Comparison of ENCODE assay signal across 27 cellular contexts in the genomic region with DNA sequence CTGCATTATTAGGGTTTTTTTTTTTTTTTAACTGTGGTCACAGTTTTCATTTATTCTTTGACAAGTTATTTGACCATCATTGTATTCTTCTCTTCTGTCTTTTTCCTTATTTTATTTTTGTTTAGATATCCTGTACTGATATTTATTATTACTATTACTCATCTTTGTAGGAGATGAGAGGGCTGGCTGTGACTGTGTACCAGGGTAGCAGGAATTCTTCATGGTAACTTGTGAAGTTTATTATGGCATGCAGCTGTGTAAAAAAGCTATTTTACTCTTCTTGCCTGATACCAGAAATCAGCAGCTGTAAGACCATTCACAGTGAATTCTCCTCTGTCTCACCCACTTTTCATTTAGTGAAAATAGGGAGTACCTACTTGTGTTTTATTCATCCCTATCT. TPM values are rescaled to one million over a fixed set of nuclear protein-coding genes. Genes with fewer than 3 reads are reported as not detected.
"Had no signal": no experiment of that assay in that cellular context is flagged by ENCODE, and none has a peak within 500 bp of the region (broad histone marks: within the 10 kb centered on the region; RNA-seq: fewer than 3 reads in every experiment).

No MANE protein-coding gene starts in this region.

- H3K27me3 Mint-ChIP-seq: activated CD4-positive, alpha-beta memory T cell treated with anti-CD3 and anti-CD28 coated beads for 36 hours; activated CD4-positive, alpha-beta T cell treated with anti-CD3 and anti-CD28 coated beads, Interleukin-2, amount 10 ng/mL, durations not matched to agents 24 days and 14 days; activated naive CD4-positive, alpha-beta T cell treated with anti-CD3 and anti-CD28 coated beads, Interleukin-2, amount 50 U/mL, for 24 hours; activated naive CD8-positive, alpha-beta T cell treated with anti-CD3 and anti-CD28 coated beads, Interleukin-2, amount 50 U/mL, for 24 hours had no signal

- H3K4me1 Mint-ChIP-seq: activated CD4-positive, alpha-beta T cell treated with anti-CD3 and anti-CD28 coated beads, Interleukin-2, amount 10 ng/mL, durations not matched to agents 24 days and 14 days; activated naive CD4-positive, alpha-beta T cell treated with anti-CD3 and anti-CD28 coated beads, Interleukin-2, amount 50 U/mL, for 24 hours; activated naive CD8-positive, alpha-beta T cell treated with anti-CD3 and anti-CD28 coated beads, Interleukin-2, amount 50 U/mL, for 24 hours; natural killer cell had no signal

- H3K9me3 ChIP-seq: left lung, lower lobe of right lung, right atrium auricular region, thoracic aorta had no signal

- DNase-seq: activated CD4-positive, alpha-beta memory T cell treated with anti-CD3 and anti-CD28 coated beads for 36 hours; activated CD4-positive, alpha-beta T cell treated with anti-CD3 and anti-CD28 coated beads, Interleukin-2, amount 10 ng/mL, durations not matched to agents 24 days and 14 days; activated CD8-positive, alpha-beta memory T cell treated with anti-CD3 and anti-CD28 coated beads, Interleukin-2, amount 50 U/mL, for 48 hours; activated naive CD8-positive, alpha-beta T cell treated with anti-CD3 and anti-CD28 coated beads, Interleukin-2, amount 50 U/mL, for 24 hours; activated T-cell treated with anti-CD3 and anti-CD28 coated beads, Interleukin-2, amount 50 U/mL, for 4 hours; amygdala; cerebellar nuclear complex; head of caudate nucleus; hypothalamus; left lung; lower lobe of right lung; mesenchymal stem cell; natural killer cell; stimulated activated CD4-positive, alpha-beta T cell treated with anti-CD3 and anti-CD28 coated beads, Interleukin-15, amount 100 ng/mL, for 24 hours; stimulated activated CD4-positive, alpha-beta T cell treated with anti-CD3 and anti-CD28 coated beads, Interleukin-2, amount 100 ng/mL, for 24 hours; stimulated activated naive CD8-positive, alpha-beta T cell treated with anti-CD3 and anti-CD28 coated beads, Interleukin-15, Interleukin-2, amounts not matched to agents 100 U/mL and 50 U/mL, for 24 hours; T-helper 9 cell; trophoblast cell; WERI-Rb-1 had no signal

- H3K4me3 Mint-ChIP-seq: activated CD4-positive, alpha-beta memory T cell treated with anti-CD3 and anti-CD28 coated beads for 36 hours; activated CD4-positive, alpha-beta T cell treated with anti-CD3 and anti-CD28 coated beads, Interleukin-2, amount 10 ng/mL, durations not matched to agents 24 days and 14 days; activated naive CD4-positive, alpha-beta T cell treated with anti-CD3 and anti-CD28 coated beads, Interleukin-2, amount 50 U/mL, for 24 hours; activated naive CD8-positive, alpha-beta T cell treated with anti-CD3 and anti-CD28 coated beads, Interleukin-2, amount 50 U/mL, for 24 hours; activated T-cell treated with anti-CD3 and anti-CD28 coated beads, Interleukin-2, amount 50 U/mL, for 4 hours; natural killer cell; T-helper 1 cell treated with Interleukin-12 subunit alpha and Interleukin-12 subunit beta and Interleukin-4 antibody, amounts not matched to agents 30 μg/mL and 1 μg/mL, for 36 hours had no signal

- H3K27me3 ChIP-seq: cardiac muscle cell, left lung, right atrium auricular region had no signal

- H3K4me3 ChIP-seq: cardiac muscle cell, coronary artery, left lung, lower lobe of right lung, right atrium auricular region, thoracic aorta had no signal

- H3K4me1 ChIP-seq: lower lobe of right lung, right atrium auricular region had no signal

- ATAC-seq: activated CD4-positive, CD25-positive, alpha-beta regulatory T cell treated with anti-CD3 and anti-CD28 coated beads, Interleukin-2, amount 50 U/mL, for 24 hours; activated naive CD8-positive, alpha-beta T cell treated with anti-CD3 and anti-CD28 coated beads, Interleukin-2, amount 50 U/mL, for 24 hours; activated T-cell treated with anti-CD3 and anti-CD28 coated beads, Interleukin-2, amount 50 U/mL, for 4 hours; left lung; lower lobe of right lung; natural killer cell; stimulated activated naive CD8-positive, alpha-beta T cell treated with anti-CD3 and anti-CD28 coated beads, Interleukin-15, Interleukin-2, amounts not matched to agents 100 U/mL and 50 U/mL, for 24 hours had no signal

- H3K9me3 Mint-ChIP-seq: activated CD4-positive, alpha-beta memory T cell treated with anti-CD3 and anti-CD28 coated beads for 36 hours; activated CD4-positive, alpha-beta T cell treated with anti-CD3 and anti-CD28 coated beads, Interleukin-2, amount 10 ng/mL, durations not matched to agents 24 days and 14 days; activated naive CD4-positive, alpha-beta T cell treated with anti-CD3 and anti-CD28 coated beads, Interleukin-2, amount 50 U/mL, for 24 hours; activated naive CD8-positive, alpha-beta T cell treated with anti-CD3 and anti-CD28 coated beads, Interleukin-2, amount 50 U/mL, for 24 hours; activated T-cell treated with anti-CD3 and anti-CD28 coated beads, Interleukin-2, amount 50 U/mL, for 4 hours; activated T-helper 2 cell treated with anti-CD3 and anti-CD28 coated beads, Interferon-gamma antibody, Interleukin-2, Interleukin-4, amounts not matched to agents 10 μg/mL and 5 μg/mL and 100 μg/mL, durations not matched to agents 14 hours and 24 hours and 36 hours; natural killer cell; T-helper 1 cell treated with Interleukin-12 subunit alpha and Interleukin-12 subunit beta and Interleukin-4 antibody, amounts not matched to agents 30 μg/mL and 1 μg/mL, for 36 hours had no signal

- H3K27ac ChIP-seq: cardiac muscle cell, coronary artery, left lung, lower lobe of right lung, right atrium auricular region, thoracic aorta, WERI-Rb-1 had no signal

- H3K27ac Mint-ChIP-seq: activated CD4-positive, alpha-beta memory T cell treated with anti-CD3 and anti-CD28 coated beads for 36 hours; activated CD4-positive, alpha-beta T cell treated with anti-CD3 and anti-CD28 coated beads, Interleukin-2, amount 10 ng/mL, durations not matched to agents 24 days and 14 days; activated naive CD4-positive, alpha-beta T cell treated with anti-CD3 and anti-CD28 coated beads, Interleukin-2, amount 50 U/mL, for 24 hours; activated naive CD8-positive, alpha-beta T cell treated with anti-CD3 and anti-CD28 coated beads, Interleukin-2, amount 50 U/mL, for 24 hours; activated T-helper 2 cell treated with anti-CD3 and anti-CD28 coated beads, Interferon-gamma antibody, Interleukin-2, Interleukin-4, amounts not matched to agents 10 μg/mL and 5 μg/mL and 100 μg/mL, durations not matched to agents 14 hours and 24 hours and 36 hours; natural killer cell; T-helper 1 cell treated with Interleukin-12 subunit alpha and Interleukin-12 subunit beta and Interleukin-4 antibody, amounts not matched to agents 30 μg/mL and 1 μg/mL, for 36 hours had no signal

RNA-seq across cellular contexts. Expression of a gene that starts 47.2 kb away (rescaled TPM):
- total RNA-seq: activated CD4-positive, alpha-beta T cell treated with anti-CD3 and anti-CD28 coated beads, Interleukin-2, amount 10 ng/mL, durations not matched to agents 24 days and 14 days; activated T-cell treated with anti-CD3 and anti-CD28 coated beads, Interleukin-2, amount 50 U/mL, for 4 hours had no signal
